In the genomic region with DNA sequence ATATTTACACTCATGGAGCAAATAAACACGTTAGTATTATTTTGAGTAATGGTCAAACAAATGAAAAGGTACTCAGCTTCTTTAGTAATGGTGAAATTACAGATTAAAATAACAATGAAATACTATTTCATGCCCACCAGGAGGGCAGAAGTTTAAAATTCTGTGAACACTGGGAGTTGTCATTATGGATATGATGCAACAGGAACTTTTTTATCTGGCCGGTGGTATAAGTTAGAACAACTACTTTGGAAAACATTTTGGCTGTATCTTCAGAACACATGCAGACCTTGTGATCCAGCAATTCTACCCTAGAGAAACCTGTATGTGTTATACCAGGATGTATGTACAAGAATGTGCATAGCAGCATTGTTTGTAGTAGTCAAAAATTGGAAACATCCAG, we compare ENCODE assay signal across 23 cellular contexts.
"Had no signal": no experiment of that assay in that cellular context is flagged by ENCODE, and none has a peak within 500 bp of the region (broad histone marks: within the 10 kb centered on the region; RNA-seq: fewer than 3 reads in every experiment).

No MANE protein-coding gene starts in this region.

- H3K36me3 ChIP-seq: ovary, prostate gland had no signal

- H3K9me3 Mint-ChIP-seq: activated CD4-positive, alpha-beta memory T cell treated with anti-CD3 and anti-CD28 coated beads, Interleukin-2, amount 10 ng/mL, durations not matched to agents 7 days and 5 days; activated naive CD8-positive, alpha-beta T cell treated with anti-CD3 and anti-CD28 coated beads for 36 hours; activated T-cell treated with anti-CD3 and anti-CD28 coated beads, Interleukin-2, amount 50 U/mL, for 4 hours; memory B cell; nephron; type B pancreatic cell had no signal

- FAIRE-seq: bronchial epithelial cell had no signal

- H3K4me1 ChIP-seq: prostate gland, vagina had no signal

- H3K9me3 ChIP-seq: neutrophil, ovary, prostate gland, thoracic aorta, vagina had no signal

- H3K4me1 Mint-ChIP-seq: nephron had no signal

- H3K27ac ChIP-seq: coronary artery, epithelial cell of prostate, neutrophil, ovary, prostate gland, thoracic aorta, vagina had no signal

- H3K27me3 ChIP-seq: neutrophil, ovary, vagina had no signal

- H3K4me3 ChIP-seq: coronary artery, ovary, prostate gland, thoracic aorta, vagina had no signal

- H3K27me3 Mint-ChIP-seq: activated CD4-positive, alpha-beta memory T cell treated with anti-CD3 and anti-CD28 coated beads, Interleukin-2, amount 10 ng/mL, durations not matched to agents 7 days and 5 days; activated naive CD8-positive, alpha-beta T cell treated with anti-CD3 and anti-CD28 coated beads for 36 hours; memory B cell; T-helper 17 cell; type B pancreatic cell had no signal

- ATAC-seq: activated T-cell treated with anti-CD3 and anti-CD28 coated beads, Interleukin-2, amount 50 U/mL, for 4 hours; left ventricle myocardium superior; T-helper 17 cell had no signal

- H3K27ac Mint-ChIP-seq: activated CD4-positive, alpha-beta memory T cell treated with anti-CD3 and anti-CD28 coated beads, Interleukin-2, amount 10 ng/mL, durations not matched to agents 7 days and 5 days; activated naive CD8-positive, alpha-beta T cell treated with anti-CD3 and anti-CD28 coated beads for 36 hours; memory B cell; nephron; T-helper 17 cell; type B pancreatic cell had no signal

- H3K4me3 Mint-ChIP-seq: activated CD4-positive, alpha-beta memory T cell treated with anti-CD3 and anti-CD28 coated beads, Interleukin-2, amount 10 ng/mL, durations not matched to agents 7 days and 5 days; activated naive CD8-positive, alpha-beta T cell treated with anti-CD3 and anti-CD28 coated beads for 36 hours; activated T-cell treated with anti-CD3 and anti-CD28 coated beads, Interleukin-2, amount 50 U/mL, for 4 hours; memory B cell; nephron; T-helper 17 cell; type B pancreatic cell had no signal

- DNase-seq: activated CD4-positive, alpha-beta memory T cell treated with anti-CD3 and anti-CD28 coated beads, Interleukin-2, amount 10 ng/mL, durations not matched to agents 7 days and 5 days; activated CD4-positive, alpha-beta T cell treated with anti-CD3 and anti-CD28 coated beads for 4 hours; activated CD4-positive, CD25-positive, alpha-beta regulatory T cell; activated naive CD4-positive, alpha-beta T cell treated with Interleukin-2 at 50 U/mL for 16 hours; activated naive CD8-positive, alpha-beta T cell treated with anti-CD3 and anti-CD28 coated beads for 36 hours; activated T-cell treated with anti-CD3 and anti-CD28 coated beads, Interleukin-2, amount 50 U/mL, for 4 hours; amniotic stem cell; foreskin melanocyte; left ventricle myocardium superior; ovary; stimulated activated CD4-positive, alpha-beta T cell treated with anti-CD3 and anti-CD28 coated beads, Interleukin-4, amount 100 ng/mL, for 1 hour; stimulated activated naive CD4-positive, alpha-beta T cell treated with Interleukin-2 at 50 U/mL for 16 hours; T-helper 17 cell had no signal
